In genomic region chr2:27191107-27191829, GRCh38 we compare ENCODE assay signal across 8 cellular contexts. TPM values are rescaled to one million over a fixed set of nuclear protein-coding genes. Genes with fewer than 3 reads are reported as not detected.
DNase-seq lines count a peak whose midpoint lies in the region; ATAC-seq and TF ChIP-seq lines count a peak whose summit lies in the region.

No MANE protein-coding gene starts in this region.

- H3K4me1 Mint-ChIP-seq in natural killer cell: no peaks in the 10 kb centered on the region

- intact Hi-C loops in esophagus muscularis mucosa (cut with DNase I) (loop anchor here (5.0 kb wide), 1 partner anchor 94 kb away; no protein-coding TSS in a partner anchor), natural killer cell (cut with micrococcal nuclease) (loop anchor here (1.0 kb wide), 1 partner anchor 230 kb away; no protein-coding TSS in a partner anchor)

- H3K36me3 Mint-ChIP-seq in natural killer cell: no peaks in the 10 kb centered on the region

- DNase-seq in AG20443 (ENCODE audit: low spot score): peak; percentile 65
- DNase-seq in NCI-H2227 (lab: John Stamatoyannopoulos, UW; ENCODE audit: unreplicated experiment): peak; percentile 64
- DNase-seq in esophagus muscularis mucosa (ENCODE audit: extremely low spot score): no peak
- no peak for DNase-seq in natural killer cell

- no peak for TF ChIP-seq POLR2A in esophagus muscularis mucosa (IDR thresholded peaks at IDR 0.05; ENCODE audit: low read depth)

- TF ChIP-seq CTCF in WI38 (IDR thresholded peaks at IDR 0.05; ENCODE audit: low read depth, low read length) (peak; percentile 62), esophagus muscularis mucosa (IDR thresholded peaks at IDR 0.05) (peak; percentile 47 to 55 (median 53)), natural killer cell (IDR thresholded peaks at IDR 0.05) (peak; percentile 40)

- ATAC-seq in GM18858 (IDR thresholded peaks at IDR 0.05; ENCODE audit: unreplicated experiment) (peak; percentile 49), natural killer cell (peak; percentile 63 to 85 (median 77)), GM21723 (IDR thresholded peaks at IDR 0.05; ENCODE audit: unreplicated experiment) (no peak), HG03280 (IDR thresholded peaks at IDR 0.05; ENCODE audit: unreplicated experiment) (no peak)

- H3K9me3 Mint-ChIP-seq in natural killer cell: no peaks in the 10 kb centered on the region

- H3K27me3 Mint-ChIP-seq in natural killer cell (ENCODE audit: low read depth in 2 of 2): peaks cover 0 to 4% of the 10 kb centered on the region in 2 donors

- H3K4me3 Mint-ChIP-seq in natural killer cell: no peak overlapping the region

- TF ChIP-seq EP300 in esophagus muscularis mucosa (IDR thresholded peaks at IDR 0.05): no peak

- H3K9me3 ChIP-seq in esophagus muscularis mucosa: no peaks in the 10 kb centered on the region

- H3K27ac ChIP-seq in esophagus muscularis mucosa (replicated peaks in 1 of 4): no peak overlapping the region

- H3K36me3 ChIP-seq in esophagus muscularis mucosa: no peaks in the 10 kb centered on the region

- H3K27ac Mint-ChIP-seq in natural killer cell: no peak overlapping the region

- no peak overlapping the region for H3K4me3 ChIP-seq in WI38 (ENCODE audit: low read depth, low read length)
- H3K4me3 ChIP-seq in esophagus muscularis mucosa: no peak overlapping the region

- 40% methylated on average over 8 of the region's 8 CpGs for WGBS in esophagus muscularis mucosa

- peaks cover 0 to 2% (median under 1%) of the 10 kb centered on the region in 4 donors for H3K4me1 ChIP-seq in esophagus muscularis mucosa

- no peaks in the 10 kb centered on the region for H3K27me3 ChIP-seq in esophagus muscularis mucosa

RNA-seq across cellular contexts. Expression of gene ATRAID, which starts 20.6 kb away (rescaled TPM):
- total RNA-seq in esophagus muscularis mucosa: 100 to 1,000 TPM; 118 to 143 (median 130) TPM
- 10 to 100 TPM; 65.5 to 76.6 (median 76.5) TPM for total RNA-seq in natural killer cell

RNA-seq across cellular contexts. Expression of gene SLC5A6, which starts 20.8 kb away (rescaled TPM):
- 10 to 100 TPM in 3 of 4 donors, 1 to 10 TPM in 1; 7.5 to 21.5 (median 13.6) TPM for total RNA-seq in esophagus muscularis mucosa
- 100 to 1,000 TPM in 1 of 3 donors, 10 to 100 TPM in 2; 86.2 to 102 (median 93.7) TPM for total RNA-seq in natural killer cell

RNA-seq across cellular contexts. Expression of gene CAD, which starts 25.9 kb away (rescaled TPM):
- 10 to 100 TPM; 12.4 to 28.3 (median 16.6) TPM for total RNA-seq in esophagus muscularis mucosa
- total RNA-seq in natural killer cell: 10 to 100 TPM; 21.8 to 26.6 (median 24.0) TPM

RNA-seq across cellular contexts. Expression of gene TCF23, which starts 42.5 kb away (rescaled TPM):
- not detected for total RNA-seq in esophagus muscularis mucosa
- total RNA-seq in natural killer cell: not detected

RNA-seq across cellular contexts. Expression of gene PRR30, which starts 52.1 kb away (rescaled TPM):
- total RNA-seq in esophagus muscularis mucosa (not detected), natural killer cell (not detected)

Comparison
In these comparisons a context has a peak if more than half of its experiments do, and no peak if none do; other contexts are left out.
1. DNase-seq: peak in AG20443 (single experiment) and NCI-H2227 (single experiment); none in esophagus muscularis mucosa (single experiment) and natural killer cell (single experiment).
2. ATAC-seq: peak in GM18858 (single experiment) and natural killer cell (3 of 3); none in GM21723 (single experiment) and HG03280 (single experiment).
3. Peak in every context shown above with its lines, with median percentiles within 50 percentile points of each other: CTCF ChIP-seq.